ENCODE assay signal across 29 cellular contexts in the genomic region with DNA sequence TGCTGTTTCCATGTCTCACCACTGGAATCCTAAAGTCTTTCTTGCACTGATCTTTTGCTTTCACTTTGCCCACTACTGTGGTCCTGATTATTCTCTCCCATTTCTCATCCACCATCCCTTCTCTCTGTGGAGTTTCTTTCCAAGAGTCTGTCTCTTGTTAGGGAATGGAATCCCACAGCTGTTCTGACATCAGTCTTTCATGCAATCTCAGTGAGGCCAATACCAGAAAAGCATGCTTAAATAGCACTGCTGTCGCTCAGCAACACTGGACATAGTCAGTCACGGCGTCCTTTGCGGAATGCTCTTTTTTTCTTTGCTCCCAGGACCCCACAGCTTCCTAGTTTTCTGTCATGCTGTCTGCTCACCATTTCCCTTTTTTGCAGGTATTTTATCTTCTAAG. TPM values are rescaled to one million over a fixed set of nuclear protein-coding genes. Genes with fewer than 3 reads are reported as not detected.
"Had no signal": no experiment of that assay in that cellular context is flagged by ENCODE, and none has a peak within 500 bp of the region (broad histone marks: within the 10 kb centered on the region; RNA-seq: fewer than 3 reads in every experiment).

No MANE protein-coding gene starts in this region.

- DNase-seq: activated CD4-positive, alpha-beta memory T cell treated with anti-CD3 and anti-CD28 coated beads, Interleukin-2, amount 10 ng/mL, durations not matched to agents 7 days and 5 days; activated CD4-positive, alpha-beta T cell treated with anti-CD3 and anti-CD28 coated beads, Interleukin-2, amount 10 ng/mL, durations not matched to agents 7 days and 5 days; activated CD4-positive, CD25-positive, alpha-beta regulatory T cell treated with anti-CD3 and anti-CD28 coated beads, Interleukin-2, amount 50 U/mL, for 72 hours; activated CD8-positive, alpha-beta memory T cell treated with anti-CD3 and anti-CD28 coated beads, Interleukin-2, amount 50 U/mL, for 48 hours; activated gamma-delta T cell treated with Interleukin-2 at 50 U/mL for 16 hours; activated naive CD4-positive, alpha-beta T cell treated with anti-CD3 and anti-CD28 coated beads, Interleukin-2, amount 50 U/mL, for 16 hours; activated T-cell treated with anti-CD3 and anti-CD28 coated beads, Interleukin-2, amount 50 U/mL, for 4 hours; anterior cingulate cortex; body of pancreas; dorsolateral prefrontal cortex; effector memory CD8-positive, alpha-beta T cell; erythroblast; head of caudate nucleus; hippocampal formation; left cardiac atrium; left ventricle myocardium superior; naive thymus-derived CD4-positive, alpha-beta T cell; ovary; sigmoid colon; spleen; stimulated activated naive CD4-positive, alpha-beta T cell treated with Interleukin-2 at 50 U/mL for 16 hours; T-helper 17 cell; T1000; transverse colon; WERI-Rb-1 had no signal

- H3K27me3 Mint-ChIP-seq: activated CD4-positive, alpha-beta memory T cell treated with anti-CD3 and anti-CD28 coated beads, Interleukin-2, amount 10 ng/mL, durations not matched to agents 7 days and 5 days; activated CD4-positive, alpha-beta T cell treated with anti-CD3 and anti-CD28 coated beads, Interleukin-2, amount 10 ng/mL, durations not matched to agents 7 days and 5 days; activated T-helper 17 cell treated with anti-CD3 and anti-CD28 coated beads, Interleukin-2, amount 50 U/mL, for 72 hours; effector memory CD8-positive, alpha-beta T cell; naive thymus-derived CD4-positive, alpha-beta T cell; T-helper 17 cell had no signal

- H3K4me3 ChIP-seq: body of pancreas, dorsolateral prefrontal cortex, gastroesophageal sphincter, ovary, prostate gland, sigmoid colon, spleen, transverse colon had no signal

- H3K9me3 Mint-ChIP-seq: activated CD4-positive, alpha-beta memory T cell treated with anti-CD3 and anti-CD28 coated beads, Interleukin-2, amount 10 ng/mL, durations not matched to agents 7 days and 5 days had no signal

- H3K4me1 ChIP-seq: body of pancreas, gastroesophageal sphincter, prostate gland, sigmoid colon, spleen, transverse colon had no signal

- ATAC-seq: activated T-cell treated with anti-CD3 and anti-CD28 coated beads, Interleukin-2, amount 50 U/mL, for 4 hours; activated T-helper 17 cell treated with anti-CD3 and anti-CD28 coated beads, Interleukin-2, amount 50 U/mL, for 72 hours; body of pancreas; effector memory CD8-positive, alpha-beta T cell; gastroesophageal sphincter; left cardiac atrium; left ventricle myocardium superior; naive thymus-derived CD4-positive, alpha-beta T cell; T-helper 17 cell had no signal

- H3K27ac ChIP-seq: body of pancreas, dorsolateral prefrontal cortex, gastroesophageal sphincter, ovary, prostate gland, sigmoid colon, spleen, transverse colon, WERI-Rb-1 had no signal

- H3K4me3 Mint-ChIP-seq: activated CD4-positive, alpha-beta memory T cell treated with anti-CD3 and anti-CD28 coated beads, Interleukin-2, amount 10 ng/mL, durations not matched to agents 7 days and 5 days; activated CD4-positive, alpha-beta T cell treated with anti-CD3 and anti-CD28 coated beads, Interleukin-2, amount 10 ng/mL, durations not matched to agents 7 days and 5 days; activated T-cell treated with anti-CD3 and anti-CD28 coated beads, Interleukin-2, amount 50 U/mL, for 4 hours; activated T-helper 17 cell treated with anti-CD3 and anti-CD28 coated beads, Interleukin-2, amount 50 U/mL, for 72 hours; effector memory CD8-positive, alpha-beta T cell; naive thymus-derived CD4-positive, alpha-beta T cell; T-helper 17 cell had no signal

- H3K27ac Mint-ChIP-seq: activated CD4-positive, alpha-beta memory T cell treated with anti-CD3 and anti-CD28 coated beads, Interleukin-2, amount 10 ng/mL, durations not matched to agents 7 days and 5 days; activated CD4-positive, alpha-beta T cell treated with anti-CD3 and anti-CD28 coated beads, Interleukin-2, amount 10 ng/mL, durations not matched to agents 7 days and 5 days; activated T-helper 17 cell treated with anti-CD3 and anti-CD28 coated beads, Interleukin-2, amount 50 U/mL, for 72 hours; effector memory CD8-positive, alpha-beta T cell; naive thymus-derived CD4-positive, alpha-beta T cell; T-helper 17 cell had no signal

- H3K36me3 Mint-ChIP-seq: naive thymus-derived CD4-positive, alpha-beta T cell had no signal

- H3K27me3 ChIP-seq: body of pancreas, gastroesophageal sphincter, ovary, sigmoid colon, spleen, transverse colon had no signal

- H3K9me3 ChIP-seq: body of pancreas, gastroesophageal sphincter, ovary, prostate gland, sigmoid colon, spleen, transverse colon had no signal

- H3K36me3 ChIP-seq: gastroesophageal sphincter, ovary, prostate gland, sigmoid colon, spleen, transverse colon, WERI-Rb-1 had no signal

- H3K4me1 Mint-ChIP-seq: activated CD4-positive, alpha-beta memory T cell treated with anti-CD3 and anti-CD28 coated beads, Interleukin-2, amount 10 ng/mL, durations not matched to agents 7 days and 5 days; activated CD4-positive, alpha-beta T cell treated with anti-CD3 and anti-CD28 coated beads, Interleukin-2, amount 10 ng/mL, durations not matched to agents 7 days and 5 days; activated T-helper 17 cell treated with anti-CD3 and anti-CD28 coated beads, Interleukin-2, amount 50 U/mL, for 72 hours; naive thymus-derived CD4-positive, alpha-beta T cell; T-helper 17 cell had no signal

RNA-seq across cellular contexts. Expression of a gene that starts 20.1 kb away (rescaled TPM):
- total RNA-seq: activated CD4-positive, alpha-beta memory T cell treated with anti-CD3 and anti-CD28 coated beads, Interleukin-2, amount 10 ng/mL, durations not matched to agents 7 days and 5 days; activated CD4-positive, alpha-beta T cell treated with anti-CD3 and anti-CD28 coated beads, Interleukin-2, amount 10 ng/mL, durations not matched to agents 7 days and 5 days; activated T-cell treated with anti-CD3 and anti-CD28 coated beads, Interleukin-2, amount 50 U/mL, for 4 hours; activated T-helper 17 cell treated with anti-CD3 and anti-CD28 coated beads, Interleukin-2, amount 50 U/mL, for 72 hours had no signal
- polyA plus RNA-seq: keratinocyte; naive thymus-derived CD4-positive, alpha-beta T cell had no signal
